In the genomic region with DNA sequence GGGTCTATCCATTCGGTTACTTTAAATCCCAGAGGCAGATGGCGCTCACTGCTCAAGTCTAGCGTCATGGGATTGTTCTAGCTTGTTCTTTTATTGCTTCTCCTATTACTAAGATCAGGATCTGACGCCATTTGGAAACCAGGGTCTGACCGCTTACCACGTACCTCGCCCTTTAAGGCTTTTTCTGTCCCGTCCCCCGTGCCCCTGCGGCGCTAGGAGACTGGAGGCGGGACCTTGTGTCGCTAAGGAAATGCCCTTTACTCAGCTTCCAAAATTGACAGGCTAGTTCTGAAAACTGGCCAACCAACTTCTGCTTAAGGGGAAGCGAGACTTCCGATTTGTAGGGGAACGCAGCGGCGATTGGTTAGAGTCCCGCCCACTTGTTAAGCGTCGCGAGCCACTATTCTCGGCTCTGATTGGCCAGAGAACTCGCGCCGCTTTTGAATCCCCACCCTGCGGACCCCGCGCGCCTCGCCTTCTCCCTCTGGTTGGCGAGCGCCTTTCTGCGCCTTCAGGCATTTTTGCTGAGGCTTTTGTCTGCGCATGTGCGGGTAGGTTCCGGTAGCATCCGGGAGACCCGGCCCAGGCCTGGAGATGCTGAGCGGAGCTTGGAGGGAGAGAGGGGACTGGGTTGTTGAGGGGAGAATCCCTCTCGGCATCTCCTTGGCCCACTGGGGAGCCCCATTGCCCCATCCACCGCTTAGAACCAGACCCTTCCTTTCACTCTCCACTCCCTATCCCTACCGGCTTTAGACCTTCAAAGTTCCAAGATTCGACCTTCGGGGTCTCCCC, we compare ENCODE assay signal across 8 cellular contexts. TPM values are rescaled to one million over a fixed set of nuclear protein-coding genes. Genes with fewer than 3 reads are reported as not detected.
DNase-seq lines count a peak whose midpoint lies in the region; ATAC-seq and TF ChIP-seq lines count a peak whose summit lies in the region.

No MANE protein-coding gene starts in this region.

- H3K9ac ChIP-seq in DND-41 (ENCODE audit: low read depth, low read length) = peak overlapping the region; percentile 84

- no peaks in the 10 kb centered on the region for H3K36me3 ChIP-seq in DND-41 (ENCODE audit: insufficient read depth, low read length)
- no peaks in the 10 kb centered on the region for H3K36me3 ChIP-seq in osteoblast (ENCODE audit: insufficient read depth, low read length)
- no peaks in the 10 kb centered on the region for H3K36me3 ChIP-seq in thoracic aorta

- peak overlapping the region; percentile 86 for H3K4me3 Mint-ChIP-seq in activated naive CD8-positive, alpha-beta T cell

- peak overlapping the region; percentile 84 for H3K27ac Mint-ChIP-seq in activated naive CD8-positive, alpha-beta T cell

- H3K4me2 ChIP-seq in DND-41 (ENCODE audit: insufficient read depth, low read length) (peak overlapping the region; percentile 71), osteoblast (ENCODE audit: insufficient read depth, low read length) (peak overlapping the region; percentile 86)

- H4K20me1 ChIP-seq in DND-41 (ENCODE audit: insufficient read depth, low read length) (no peaks in the 10 kb centered on the region), osteoblast (ENCODE audit: insufficient read depth, low read length) (no peaks in the 10 kb centered on the region)

- no peaks in the 10 kb centered on the region for H3K9me3 Mint-ChIP-seq in activated naive CD8-positive, alpha-beta T cell (ENCODE audit: low read depth)

- intact Hi-C loops in head of caudate nucleus (cut with DNase I) = no loop called here

- TF ChIP-seq CTCF in DND-41 (IDR thresholded peaks at IDR 0.05; ENCODE audit: borderline replicate concordance, extremely low read depth, low read length, poor library complexity, severe bottlenecking) = peak; percentile 33
- TF ChIP-seq CTCF in osteoblast (IDR thresholded peaks at IDR 0.05; ENCODE audit: extremely low read depth, low read depth, low read length) = peak; percentile 11
- TF ChIP-seq CTCF in thoracic aorta (IDR thresholded peaks at IDR 0.05) = no peak

- H3K4me3 ChIP-seq in DND-41 (ENCODE audit: low read depth in 1 of 2, low read length in 2 of 2) = peak overlapping the region; percentile 53 to 67; a peak in 3 of 4 replicates
- H3K4me3 ChIP-seq in Jurkat, Clone E6-1 (ENCODE audit: low read length) = peak overlapping the region; percentile 97
- peak overlapping the region; percentile 68 for H3K4me3 ChIP-seq in osteoblast (ENCODE audit: insufficient read depth, low read length)
- H3K4me3 ChIP-seq in thoracic aorta = peak overlapping the region; percentile 66

- H3K27ac ChIP-seq in DND-41 (ENCODE audit: low read length) (peak overlapping the region; percentile 90), osteoblast (ENCODE audit: low read depth, low read length) (peak overlapping the region; percentile 81), thoracic aorta (peak overlapping the region; percentile 52 to 74)

- peak overlapping the region; percentile 65 for H2AFZ ChIP-seq in DND-41 (ENCODE audit: low read depth, low read length)
- peak overlapping the region; percentile 99 for H2AFZ ChIP-seq in osteoblast (ENCODE audit: low read length)

- H3K9me3 ChIP-seq in DND-41 (ENCODE audit: insufficient read depth, low read length, severe bottlenecking) (no peaks in the 10 kb centered on the region), osteoblast (ENCODE audit: low read depth, low read length) (no peaks in the 10 kb centered on the region), thoracic aorta (no peaks in the 10 kb centered on the region)

- peaks cover 18% of the 10 kb centered on the region for H3K4me1 ChIP-seq in DND-41 (ENCODE audit: insufficient read depth, low read length)
- peaks cover 7% of the 10 kb centered on the region for H3K4me1 ChIP-seq in osteoblast (ENCODE audit: insufficient read depth, low read length)
- peaks cover 4 to 7% of the 10 kb centered on the region in 2 donors for H3K4me1 ChIP-seq in thoracic aorta (ENCODE audit: control insufficient read depth in 1 of 2, low read depth in 2 of 2)

- H3K4me1 Mint-ChIP-seq in activated naive CD8-positive, alpha-beta T cell (ENCODE audit: low read depth) = peaks cover 43% of the 10 kb centered on the region

- no peaks in the 10 kb centered on the region for H3K36me3 Mint-ChIP-seq in activated naive CD8-positive, alpha-beta T cell

- no peaks in the 10 kb centered on the region for H3K27me3 ChIP-seq in DND-41 (ENCODE audit: insufficient read depth, low read length, poor library complexity)
- H3K27me3 ChIP-seq in osteoblast (ENCODE audit: insufficient read depth, low read length) = no peaks in the 10 kb centered on the region
- H3K27me3 ChIP-seq in thoracic aorta (replicated peaks; ENCODE audit: insufficient read depth) = no peaks in the 10 kb centered on the region

- H3K27me3 Mint-ChIP-seq in activated naive CD8-positive, alpha-beta T cell = no peaks in the 10 kb centered on the region

- H3K79me2 ChIP-seq in DND-41 (ENCODE audit: insufficient read depth, low read length) = peaks cover 10% of the 10 kb centered on the region
- no peaks in the 10 kb centered on the region for H3K79me2 ChIP-seq in osteoblast (ENCODE audit: insufficient read depth, low read length)

- DNase-seq in DND-41 = peak; percentile 98
- DNase-seq in Jurkat, Clone E6-1 (ENCODE audit: low read depth, low spot score) = peak; percentile 100
- DNase-seq in head of caudate nucleus = peak; percentile 85 to 98 (median 93)
- peak; percentile 99 for DNase-seq in osteoblast (ENCODE audit: insufficient read length, low spot score, missing footprints)
- peak; percentile 92 for DNase-seq in thoracic aorta (ENCODE audit: low spot score)

- ATAC-seq in DND-41 (ENCODE audit: insufficient read depth, low read depth) (peak; percentile 91), GM21717 (IDR thresholded peaks at IDR 0.05; ENCODE audit: unreplicated experiment) (peak; percentile 77), SK-N-SH treated with all-trans-retinoic acid at 6 μM for 48 hours (peak; percentile 98), thoracic aorta (ENCODE audit: insufficient number of reproducible peaks, low FRiP score, low read depth) (peak; percentile 95)

TF ChIP-seq in SK-N-SH treated with all-trans-retinoic acid at 6 μM for 48 hours, 23 proteins besides CTCF, POLR2A, EP300 and RAD21:
- no peak for TF ChIP-seq RARB (CRISPR knock-in tag; IDR thresholded peaks at IDR 0.05)
- TF ChIP-seq ZFP30 (CRISPR knock-in tag; IDR thresholded peaks at IDR 0.05) = no peak
- TF ChIP-seq ZNF70 (CRISPR knock-in tag; IDR thresholded peaks at IDR 0.05) = no peak
- TF ChIP-seq, protein P1, sequence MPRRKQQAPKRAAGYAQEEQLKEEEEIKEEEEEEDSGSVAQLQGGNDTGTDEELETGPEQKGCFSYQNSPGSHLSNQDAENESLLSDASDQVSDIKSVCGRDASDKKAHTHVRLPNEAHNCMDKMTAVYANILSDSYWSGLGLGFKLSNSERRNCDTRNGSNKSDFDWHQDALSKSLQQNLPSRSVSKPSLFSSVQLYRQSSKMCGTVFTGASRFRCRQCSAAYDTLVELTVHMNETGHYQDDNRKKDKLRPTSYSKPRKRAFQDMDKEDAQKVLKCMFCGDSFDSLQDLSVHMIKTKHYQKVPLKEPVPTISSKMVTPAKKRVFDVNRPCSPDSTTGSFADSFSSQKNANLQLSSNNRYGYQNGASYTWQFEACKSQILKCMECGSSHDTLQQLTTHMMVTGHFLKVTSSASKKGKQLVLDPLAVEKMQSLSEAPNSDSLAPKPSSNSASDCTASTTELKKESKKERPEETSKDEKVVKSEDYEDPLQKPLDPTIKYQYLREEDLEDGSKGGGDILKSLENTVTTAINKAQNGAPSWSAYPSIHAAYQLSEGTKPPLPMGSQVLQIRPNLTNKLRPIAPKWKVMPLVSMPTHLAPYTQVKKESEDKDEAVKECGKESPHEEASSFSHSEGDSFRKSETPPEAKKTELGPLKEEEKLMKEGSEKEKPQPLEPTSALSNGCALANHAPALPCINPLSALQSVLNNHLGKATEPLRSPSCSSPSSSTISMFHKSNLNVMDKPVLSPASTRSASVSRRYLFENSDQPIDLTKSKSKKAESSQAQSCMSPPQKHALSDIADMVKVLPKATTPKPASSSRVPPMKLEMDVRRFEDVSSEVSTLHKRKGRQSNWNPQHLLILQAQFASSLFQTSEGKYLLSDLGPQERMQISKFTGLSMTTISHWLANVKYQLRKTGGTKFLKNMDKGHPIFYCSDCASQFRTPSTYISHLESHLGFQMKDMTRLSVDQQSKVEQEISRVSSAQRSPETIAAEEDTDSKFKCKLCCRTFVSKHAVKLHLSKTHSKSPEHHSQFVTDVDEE (CRISPR knock-in tag; IDR thresholded peaks at IDR 0.05) = no peak

RNA-seq across cellular contexts. Expression of a gene that starts 3.9 kb away (rescaled TPM):
- polyA plus RNA-seq in Jurkat, Clone E6-1 (2012; ENCODE audit: insufficient read depth, insufficient read length) = not detected
- total RNA-seq in osteoblast (not detected in 2 replicates), thoracic aorta (1 to 10 TPM in 1 of 2 donors, not detected in 1; 1.4 TPM)

RNA-seq across cellular contexts. Expression of a gene that starts 6.5 kb away (rescaled TPM):
- polyA plus RNA-seq in Jurkat, Clone E6-1 (2012; ENCODE audit: insufficient read depth, insufficient read length) = not detected
- total RNA-seq in osteoblast (not detected in 2 replicates), thoracic aorta (not detected)

RNA-seq across cellular contexts. Expression of a gene that starts 21.8 kb away (rescaled TPM):
- 18.4 TPM for polyA plus RNA-seq in Jurkat, Clone E6-1 (2012; ENCODE audit: insufficient read depth, insufficient read length)
- total RNA-seq in osteoblast (not detected in 2 replicates), thoracic aorta (1 to 10 TPM in 1 of 2 donors, under 1 TPM in 1; 0.54 to 4.4 TPM)

RNA-seq across cellular contexts. Expression of a gene that starts 23.2 kb away (rescaled TPM):
- 2.8 TPM for polyA plus RNA-seq in Jurkat, Clone E6-1 (2012; ENCODE audit: insufficient read depth, insufficient read length)
- total RNA-seq in osteoblast (not detected in 2 replicates), thoracic aorta (10 to 100 TPM; 13.3 to 20.3 TPM)

RNA-seq across cellular contexts. Expression of a gene that starts 25.4 kb away (rescaled TPM):
- 2.6 TPM for polyA plus RNA-seq in Jurkat, Clone E6-1 (2012; ENCODE audit: insufficient read depth, insufficient read length)
- total RNA-seq in osteoblast (not detected in 2 replicates), thoracic aorta (not detected)

Comparison
In these comparisons a context has a peak if more than half of its experiments do, and no peak if none do; other contexts are left out.
1. Peak in every context shown above with its lines: DNase-seq, ATAC-seq, H3K4me3 ChIP-seq and H3K27ac ChIP-seq.